ENCODE assay signal across 8 cellular contexts in the genomic region with DNA sequence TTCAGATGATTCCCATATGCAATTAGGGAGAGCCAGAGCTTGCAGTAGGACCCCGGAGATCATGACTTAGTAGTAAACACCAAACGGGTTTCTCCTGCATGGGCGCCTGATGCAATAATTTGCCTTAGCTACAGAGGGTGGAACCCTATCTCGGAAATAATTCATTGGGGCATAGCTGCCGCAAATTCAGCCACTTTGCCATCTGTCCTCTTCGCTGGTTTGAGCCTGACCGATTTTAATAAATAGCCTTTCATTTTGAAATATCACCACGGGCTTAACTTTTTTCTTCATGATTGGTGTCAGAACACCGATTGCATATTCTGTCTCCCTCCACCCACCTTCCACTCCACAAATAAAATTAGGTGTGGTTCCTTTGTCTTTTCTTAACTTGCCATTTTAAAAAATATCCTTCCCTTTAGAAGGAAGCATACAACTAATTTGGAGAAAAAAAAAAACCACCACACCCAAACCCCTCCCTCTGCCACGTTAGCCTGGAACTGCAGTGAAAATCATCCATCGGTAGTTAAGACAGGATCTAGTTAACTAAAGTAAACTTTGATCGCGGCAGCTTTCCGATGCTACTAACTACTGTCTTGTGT. TPM values are rescaled to one million over a fixed set of nuclear protein-coding genes. Genes with fewer than 3 reads are reported as not detected.
A peak's percentile ranks its signal among the peaks of the same experiment; 100 is the strongest.
DNase-seq lines count a peak whose midpoint lies in the region; ATAC-seq and TF ChIP-seq lines count a peak whose summit lies in the region.

No MANE protein-coding gene starts in this region.

- intact Hi-C loops in sciatic nerve (cut with DNase I) = no loop called here

- peak overlapping the region; percentile 98 for H3K9ac ChIP-seq in ES-I3 (ENCODE audit: low read depth, low read length)

- H3K36me3 ChIP-seq in ES-I3 (ENCODE audit: insufficient read depth, low read length) = peaks cover 20% of the 10 kb centered on the region
- H3K36me3 ChIP-seq in kidney epithelial cell (ENCODE audit: control insufficient read depth, insufficient read depth, low read length) = no peaks in the 10 kb centered on the region

- H3K27me3 ChIP-seq in AG04450 (ENCODE audit: control insufficient read depth, insufficient read depth, low read length) (no peaks in the 10 kb centered on the region), kidney epithelial cell (ENCODE audit: control insufficient read depth, insufficient read depth, low read length) (no peaks in the 10 kb centered on the region)

- H3K9me3 ChIP-seq in AG04450 (ENCODE audit: control insufficient read depth, insufficient read depth, low read length) = peaks cover 4% of the 10 kb centered on the region; the same call in 1 of the 2 replicates
- no peaks in the 10 kb centered on the region for H3K9me3 ChIP-seq in ES-I3 (ENCODE audit: control insufficient read depth, insufficient read depth, low read length)

- H3K4me3 ChIP-seq in AG04450 (ENCODE audit: low read depth, low read length) (peak overlapping the region; percentile 99), kidney epithelial cell (ENCODE audit: low read depth, low read length) (peak overlapping the region; percentile 100)

- DNase-seq in AG04450 (ENCODE audit: low read depth, low spot score) = no peak
- peak; percentile 47 for DNase-seq in NCI-H460 (ENCODE audit: extremely low read depth, low read depth)
- peak; percentile 42 for DNase-seq in astrocyte of the hippocampus (ENCODE audit: low read depth, low spot score)
- DNase-seq in kidney epithelial cell (ENCODE audit: low read depth) = no peak
- no peak for DNase-seq in sciatic nerve (ENCODE audit: low spot score)

- ATAC-seq in sciatic nerve (no peak), GM18520 (IDR thresholded peaks at IDR 0.05; ENCODE audit: unreplicated experiment) (no peak)

- peaks cover 11% of the 10 kb centered on the region for H3K4me1 ChIP-seq in ES-I3 (ENCODE audit: insufficient read depth, low read length)

- CTCF ChIA-PET in AG04450 (lab: Charles Lee) = interaction anchor here (0.9 kb wide), 1 partner anchor 10 kb away, joined by 4 read pairs; no protein-coding TSS in a partner anchor

- H3K27ac ChIP-seq in AG04450 (ENCODE audit: low read depth, low read length) (peak overlapping the region; percentile 97), temporal lobe (ENCODE audit: low read depth, low read length) (peak overlapping the region; percentile 18)

- TF ChIP-seq CTCF in AG04450 (IDR thresholded peaks at IDR 0.05; ENCODE audit: low read depth, low read length) = no peak
- no peak for TF ChIP-seq CTCF in kidney epithelial cell (IDR thresholded peaks at IDR 0.05; ENCODE audit: insufficient read depth, low read length, poor library complexity, severe bottlenecking)

- POLR2A ChIA-PET in AG04450 (lab: Yijun Ruan, JAX) = no interaction called here

RNA-seq across cellular contexts. Expression of a gene that starts 1.5 kb away (rescaled TPM):
- polyA plus RNA-seq in AG04450 (2011; rRNA removed) = 749 and 829 TPM in 2 replicates
- 802 and 930 TPM in 2 replicates for polyA minus RNA-seq in AG04450 (2011; rRNA and poly(A)+ RNA removed)
- total RNA-seq in NCI-H460 (2014; rRNA removed; shearing (Covaris generic)) = 477 and 493 TPM in 2 replicates
- 229 and 233 TPM in 2 replicates for polyA plus RNA-seq in NCI-H460 (2014; cell fraction: nucleus; rRNA removed)
- total RNA-seq in kidney epithelial cell = 354 and 421 TPM in 2 replicates
- total RNA-seq in temporal lobe = 62.7 TPM
- total RNA-seq in sciatic nerve = 51.4 TPM

Comparison
In these comparisons a context has a peak if more than half of its experiments do, and no peak if none do; other contexts are left out.
1. DNase-seq: peak in NCI-H460 (single experiment) and astrocyte of the hippocampus (single experiment); none in AG04450 (single experiment), kidney epithelial cell (single experiment) and sciatic nerve (single experiment).